6 cellular contexts compared by ENCODE assay signal in the genomic region with DNA sequence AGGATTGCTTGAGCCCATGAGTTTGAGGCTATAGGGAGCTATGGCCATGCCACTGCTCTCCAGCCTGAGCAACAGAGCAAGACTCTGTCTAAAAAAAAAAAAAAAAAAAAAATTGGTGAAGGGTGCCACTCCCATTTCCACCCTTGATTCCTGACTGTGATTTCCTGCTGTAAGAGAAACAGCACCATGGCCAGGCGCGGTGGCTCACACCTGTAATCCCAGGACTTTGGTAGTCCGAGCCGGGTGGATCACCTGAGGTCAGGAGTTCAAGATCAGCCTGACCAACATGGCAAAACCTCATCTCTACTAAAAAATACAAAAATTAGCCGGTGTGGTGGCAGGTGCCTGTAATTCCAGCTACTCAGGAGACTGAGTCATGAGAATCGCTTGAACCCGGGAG. TPM values are rescaled to one million over a fixed set of nuclear protein-coding genes. Genes with fewer than 3 reads are reported as not detected.
DNase-seq lines count a peak whose midpoint lies in the region; ATAC-seq, FAIRE-seq and TF ChIP-seq lines count a peak whose summit lies in the region.
"Not testable (repeated sequence)": the region's sequence is repeated elsewhere in the genome, so short reads cannot be mapped to it uniquely, and the experiment has no call there.

No MANE protein-coding gene starts in this region.

- FAIRE-seq in small intestine (lab: Jason Lieb, UNC): not testable (repeated sequence)

- in situ Hi-C loops in transverse colon (cut with MboI; ENCODE audit: low pct_ligation_motif_present in 1 of 4, low pct_unique_long_range_greater_than_20kb in 1 of 4, low sequenced_read_pairs in 3 of 4): not testable (repeated sequence)

- intact Hi-C loops in left colon (cut with DNase I, micrococcal nuclease): loop anchor here in 1 of 2 donors (10.0 kb wide), 1 partner anchor 58 kb away; no protein-coding TSS in a partner anchor
- intact Hi-C loops in mucosa of descending colon (cut with DNase I, micrococcal nuclease); transverse colon (cut with DNase I; ENCODE audit: low total_unique reads): not testable (repeated sequence)

- 32 to 74% (median 47%) methylated on average over 7 of the region's 7 CpGs for WGBS in small intestine, 3 donors
- WGBS in transverse colon (ENCODE audit: low coverage in 1 of 2), 2 donors: 67% methylated on average over 7 of the region's 7 CpGs; no CpG with 5 or more reads in 1 of the 2 donors

- TF ChIP-seq POLR2A in Peyer's patch (IDR thresholded peaks at IDR 0.05); transverse colon (IDR thresholded peaks at IDR 0.05): not testable (repeated sequence)

- H3K36me3 ChIP-seq in Peyer's patch; mucosa of descending colon (ENCODE audit: low read depth); small intestine (ENCODE audit: control insufficient read depth in 2 of 2, insufficient read depth in 2 of 2, low read length in 2 of 2); transverse colon: not testable (repeated sequence)

- H3K4me1 ChIP-seq in Peyer's patch; mucosa of descending colon (ENCODE audit: low read depth); small intestine (ENCODE audit: control insufficient read depth in 2 of 2, insufficient read depth in 1 of 2, low read depth in 1 of 2, low read length in 1 of 2); transverse colon: not testable (repeated sequence)

- TF ChIP-seq CTCF in Peyer's patch (IDR thresholded peaks at IDR 0.05); mucosa of descending colon (IDR thresholded peaks at IDR 0.05); transverse colon (IDR thresholded peaks at IDR 0.05): not testable (repeated sequence)

- ATAC-seq in left colon (peak; percentile 72), mucosa of descending colon (peak; percentile 43)

- not testable (repeated sequence) for TF ChIP-seq EP300 in transverse colon (IDR thresholded peaks at IDR 0.05; ENCODE audit: low read depth)

- H3K9me3 ChIP-seq in Peyer's patch; mucosa of descending colon; small intestine (ENCODE audit: control insufficient read depth, low read depth); transverse colon: not testable (repeated sequence)

- H3K27me3 ChIP-seq in Peyer's patch; small intestine (ENCODE audit: control insufficient read depth in 2 of 2, insufficient read depth in 2 of 2, low read length in 2 of 2); transverse colon: not testable (repeated sequence)

- H3K4me3 ChIP-seq in Peyer's patch; mucosa of descending colon; small intestine (ENCODE audit: low read depth in 1 of 2, low read length in 2 of 2); transverse colon: not testable (repeated sequence)

- not testable (repeated sequence) for H3K27ac ChIP-seq in Peyer's patch; small intestine (ENCODE audit: low read depth in 1 of 2, low read length in 1 of 2); transverse colon

- peak in 2 of 3 donors; percentile 59 to 60 for DNase-seq in Peyer's patch
- peak in 1 of 2 donors; percentile 22 for DNase-seq in left colon
- peak; percentile 55 for DNase-seq in mesenteric fat pad (ENCODE audit: low spot score)
- peak in 2 of 3 donors; percentile 8 to 36 for DNase-seq in mucosa of descending colon
- peak; percentile 63 for DNase-seq in small intestine
- peak; percentile 12 for DNase-seq in transverse colon

RNA-seq across cellular contexts. Expression of a gene that starts 20.5 kb away (rescaled TPM):
- total RNA-seq in Peyer's patch (10 to 100 TPM; 10.7 to 30.5 (median 24.7) TPM), left colon (10 to 100 TPM; 10.6 to 13.3 TPM), mesenteric fat pad (11.3 TPM), mucosa of descending colon (10 to 100 TPM; 10.6 to 20.0 (median 11.5) TPM), transverse colon (10 to 100 TPM in 2 of 4 donors, 1 to 10 TPM in 2; 8.2 to 18.0 (median 13.0) TPM)
- polyA plus RNA-seq in small intestine: 1 to 10 TPM; 5.1 to 8.9 (median 5.8) TPM
